ENCODE assay signal across 13 cellular contexts in the genomic region with DNA sequence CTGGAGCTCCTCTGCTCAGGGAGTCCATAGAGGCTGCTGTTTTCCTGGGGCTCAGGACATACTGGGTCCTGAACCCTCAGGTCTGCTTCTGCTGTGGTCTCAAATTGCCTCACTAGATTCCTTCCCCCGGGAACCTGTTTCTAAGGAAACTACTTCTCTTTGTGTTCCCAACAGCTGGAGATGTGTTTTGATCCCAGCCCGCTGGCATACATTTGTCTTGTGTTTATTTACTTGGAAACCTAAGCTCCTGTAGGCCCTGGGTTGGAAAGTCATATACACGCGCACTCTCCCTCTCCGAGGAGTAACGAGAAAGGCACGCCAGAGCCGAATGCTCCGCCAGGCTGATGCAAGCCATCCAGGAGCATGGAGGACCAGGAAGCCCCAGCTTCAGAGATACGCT.
DNase-seq lines count a peak whose midpoint lies in the region; ATAC-seq and TF ChIP-seq lines count a peak whose summit lies in the region.
"Had no signal": no experiment of that assay in that cellular context is flagged by ENCODE, and none has a peak within 500 bp of the region (broad histone marks: within the 10 kb centered on the region; RNA-seq: fewer than 3 reads in every experiment).

No MANE protein-coding gene starts in this region.

- TF ChIP-seq CTCF in transverse colon (IDR thresholded peaks at IDR 0.05), result no peak

- H3K9me3 ChIP-seq in adipocyte (ENCODE audit: control insufficient read depth, low read length) (no peaks in the 10 kb centered on the region), right cardiac atrium (ENCODE audit: control insufficient read depth, low read length) (no peaks in the 10 kb centered on the region), transverse colon (no peaks in the 10 kb centered on the region)
- H3K9me3 ChIP-seq: lower lobe of right lung had no signal

- no peaks in the 10 kb centered on the region for H3K27me3 ChIP-seq in adipocyte (replicated peaks; ENCODE audit: control insufficient read depth, insufficient read depth, low read length)
- H3K27me3 ChIP-seq in right cardiac atrium (ENCODE audit: control insufficient read depth, insufficient read depth), result no peaks in the 10 kb centered on the region
- H3K27me3 ChIP-seq in transverse colon, result no peaks in the 10 kb centered on the region

- H3K4me1 ChIP-seq in adipocyte (ENCODE audit: control insufficient read depth, insufficient read depth, low read length) (peaks cover 40% of the 10 kb centered on the region), right cardiac atrium (ENCODE audit: control insufficient read depth, insufficient read depth, low read length) (no peaks in the 10 kb centered on the region), transverse colon (peaks cover 0 to 9% (median 6%) of the 10 kb centered on the region in 4 donors)
- H3K4me1 ChIP-seq: lower lobe of right lung had no signal

- peak overlapping the region; percentile 63 for H3K27ac ChIP-seq in right cardiac atrium (ENCODE audit: low read length)
- peak overlapping the region; percentile 27 to 32 (median 29) for H3K27ac ChIP-seq in transverse colon
- H3K27ac ChIP-seq: HL-60, lower lobe of right lung had no signal

- in situ Hi-C loops in transverse colon (cut with MboI; ENCODE audit: low pct_ligation_motif_present in 1 of 4, low pct_unique_long_range_greater_than_20kb in 1 of 4, low sequenced_read_pairs in 3 of 4), result loop anchor here in 1 of 4 donors (25.0 kb wide), 1 partner anchor 382 kb away; no protein-coding TSS in a partner anchor

- peak; percentile 75 for DNase-seq in Right ventricle myocardium inferior (ENCODE audit: missing footprints)
- DNase-seq in cardiac septum (ENCODE audit: low spot score), result no peak
- peak; percentile 13 for DNase-seq in adipocyte (ENCODE audit: low read depth)
- peak; percentile 59 to 89 (median 85) for DNase-seq in right cardiac atrium
- peak; percentile 39 for DNase-seq in transverse colon
- DNase-seq in KG1 (lab: John Stamatoyannopoulos, UW), result no peak
- DNase-seq in iPS-NIHi11 (ENCODE audit: low spot score), result no peak
- no peak for DNase-seq in HK-2 (ENCODE audit: unreplicated experiment)
- DNase-seq: lower lobe of right lung, NCI-H226, small intestine had no signal

- peak overlapping the region; percentile 70 for H3K9ac ChIP-seq in adipocyte (ENCODE audit: low read length)

- H3K4me3 ChIP-seq in adipocyte (ENCODE audit: low read length) (peak overlapping the region; percentile 55), right cardiac atrium (ENCODE audit: low read length) (no peak overlapping the region), transverse colon (no peak overlapping the region)
- H3K4me3 ChIP-seq: lower lobe of right lung had no signal

- peak; percentile 78 for ATAC-seq in Right ventricle myocardium inferior
- peak; percentile 75 to 78 for ATAC-seq in right cardiac atrium
- ATAC-seq: lower lobe of right lung; stimulated activated effector memory CD8-positive, alpha-beta T cell treated with anti-CD3 and anti-CD28 coated beads, Interleukin-12 subunit alpha, Interleukin-12 subunit beta, amount 100 ng/mL, for 72 hours had no signal

- intact Hi-C loops in Right ventricle myocardium inferior (cut with DNase I), result loop anchor here (5.0 kb wide), 1 partner anchor 392 kb away; no protein-coding TSS in a partner anchor
- intact Hi-C loops in cardiac septum (cut with DNase I), result no loop called here
- intact Hi-C loops in right cardiac atrium (cut with DNase I), result loop anchor here in 1 of 4 donors (10.0 kb wide), 1 partner anchor 395 kb away; no protein-coding TSS in a partner anchor
- intact Hi-C loops in transverse colon (cut with DNase I; ENCODE audit: low total_unique reads), result no loop called here

- no peak for TF ChIP-seq POLR2A in transverse colon (IDR thresholded peaks at IDR 0.05)

- 59% methylated on average over 10 of the region's 10 CpGs for WGBS in right cardiac atrium
- 79 to 88% methylated on average over 7 to 10 of the region's 10 CpGs for WGBS in transverse colon (ENCODE audit: low coverage in 1 of 2), 2 donors

- no peak for TF ChIP-seq EP300 in transverse colon (IDR thresholded peaks at IDR 0.05; ENCODE audit: low read depth)

- H3K36me3 ChIP-seq in adipocyte (ENCODE audit: control insufficient read depth, insufficient read depth, low read length, severe bottlenecking), result no peaks in the 10 kb centered on the region
- H3K36me3 ChIP-seq in transverse colon, result no peaks in the 10 kb centered on the region
- H3K36me3 ChIP-seq: lower lobe of right lung had no signal

Comparison
In these comparisons a context has a peak if more than half of its experiments do, and no peak if none do; other contexts are left out.
1. DNase-seq: peak in Right ventricle myocardium inferior (single experiment), adipocyte (single experiment), right cardiac atrium (3 of 3) and transverse colon (single experiment); none in cardiac septum (single experiment), KG1 (single experiment), iPS-NIHi11 (single experiment) and HK-2 (single experiment).